ENCODE assay signal across 15 cellular contexts in the genomic region with DNA sequence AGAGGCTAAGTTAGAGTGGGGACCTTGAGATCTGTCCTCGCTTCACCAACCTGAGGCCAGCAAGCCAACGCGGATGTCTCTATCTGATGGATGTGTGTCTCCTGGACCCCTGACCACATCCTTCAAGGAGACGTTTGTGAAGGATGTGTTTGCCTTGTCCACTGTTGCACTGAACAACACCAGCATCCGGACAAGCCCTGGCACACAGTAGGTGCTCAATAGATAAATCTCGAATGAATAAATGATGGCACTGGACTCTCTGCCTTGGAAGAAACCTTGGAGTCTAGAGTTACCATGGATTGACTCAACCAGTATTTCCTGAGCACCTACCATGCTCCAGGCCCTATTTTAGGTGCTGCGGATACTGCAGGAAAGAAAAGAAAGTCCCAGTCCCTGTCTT.
DNase-seq lines count a peak whose midpoint lies in the region; ATAC-seq, FAIRE-seq and TF ChIP-seq lines count a peak whose summit lies in the region.
"Had no signal": no experiment of that assay in that cellular context is flagged by ENCODE, and none has a peak within 500 bp of the region (broad histone marks: within the 10 kb centered on the region; RNA-seq: fewer than 3 reads in every experiment).

No MANE protein-coding gene starts in this region.

- H3K27ac ChIP-seq in A549: peak overlapping the region; percentile 19 to 95; a peak in 4 of 6 replicates
- peak overlapping the region; percentile 8 for H3K27ac ChIP-seq in HUES48 (ENCODE audit: low read depth, low read length)
- H3K27ac ChIP-seq in esophagus muscularis mucosa (replicated peaks in 1 of 4): peak overlapping the region; percentile 2 to 100 (median 94)
- H3K27ac ChIP-seq in gastrocnemius medialis: peak overlapping the region; percentile 99
- H3K27ac ChIP-seq in Karpas-422 (ENCODE audit: low read length): no peak overlapping the region

- no peaks in the 10 kb centered on the region for H3K36me3 Mint-ChIP-seq in activated CD4-positive, alpha-beta memory T cell treated with anti-CD3 and anti-CD28 coated beads for 36 hours
- H3K36me3 Mint-ChIP-seq: IgD-negative memory B cell had no signal

- in situ Hi-C loops in gastrocnemius medialis (cut with MboI; ENCODE audit: low sequenced_read_pairs in 4 of 4): no loop called here

- no peaks in the 10 kb centered on the region for H3K4me1 Mint-ChIP-seq in activated CD4-positive, alpha-beta memory T cell treated with anti-CD3 and anti-CD28 coated beads for 36 hours (ENCODE audit: low read depth)

- no peaks in the 10 kb centered on the region for H4K20me1 ChIP-seq in Karpas-422 (ENCODE audit: insufficient read depth, low read depth, low read length)

- TF ChIP-seq POLR2A in A549 (IDR thresholded peaks at IDR 0.05; ENCODE audit: low read length) (no peak), esophagus muscularis mucosa (IDR thresholded peaks at IDR 0.05; ENCODE audit: low read depth) (no peak), gastrocnemius medialis (IDR thresholded peaks at IDR 0.05) (no peak)

- TF ChIP-seq EP300 in A549 (IDR thresholded peaks at IDR 0.05) (no peak), esophagus muscularis mucosa (IDR thresholded peaks at IDR 0.05) (no peak)

- H3K36me3 ChIP-seq in HUES48 (ENCODE audit: control insufficient read depth, insufficient read depth, low read length) (no peaks in the 10 kb centered on the region), esophagus muscularis mucosa (no peaks in the 10 kb centered on the region), gastrocnemius medialis (no peaks in the 10 kb centered on the region), Karpas-422 (ENCODE audit: insufficient read depth, low read length) (no peaks in the 10 kb centered on the region)

- intact Hi-C loops in esophagus muscularis mucosa (cut with DNase I): no loop called here
- intact Hi-C loops in gastrocnemius medialis (cut with DNase I; ENCODE audit: low total_unique reads): no loop called here
- intact Hi-C loops in activated CD4-positive, alpha-beta memory T cell treated with anti-CD3 and anti-CD28 coated beads for 36 hours (cut with micrococcal nuclease): no loop called here

- POLR2A ChIA-PET in A549 (lab: Yijun Ruan, JAX): no interaction called here
- POLR2A ChIA-PET in activated CD4-positive, alpha-beta memory T cell treated with anti-CD3 and anti-CD28 coated beads for 36 hours (lab: Charles Lee): no interaction called here

- peaks cover 24% of the 10 kb centered on the region for H3K4me1 ChIP-seq in A549
- peaks cover 22% of the 10 kb centered on the region for H3K4me1 ChIP-seq in HUES48 (ENCODE audit: control insufficient read depth, insufficient read depth, low read length)
- H3K4me1 ChIP-seq in esophagus muscularis mucosa: peaks cover 43 to 56% (median 45%) of the 10 kb centered on the region in 4 donors
- H3K4me1 ChIP-seq in gastrocnemius medialis: peaks cover 64 to 66% of the 10 kb centered on the region in 2 donors
- no peaks in the 10 kb centered on the region for H3K4me1 ChIP-seq in Karpas-422 (ENCODE audit: low read length)

- H3K4me2 ChIP-seq in A549 (no peak overlapping the region), Karpas-422 (ENCODE audit: low read depth, low read length, poor library complexity, severe bottlenecking) (no peak overlapping the region)

- H3K9me3 ChIP-seq in A549 (peaks cover 25% of the 10 kb centered on the region), HUES48 (ENCODE audit: control insufficient read depth, insufficient read depth, low read length) (no peaks in the 10 kb centered on the region), esophagus muscularis mucosa (peaks cover 0 to 6% (median 2%) of the 10 kb centered on the region in 4 donors), gastrocnemius medialis (no peaks in the 10 kb centered on the region), Karpas-422 (ENCODE audit: low read length) (no peaks in the 10 kb centered on the region)

- H3K9ac ChIP-seq in HUES48 (ENCODE audit: low read depth, low read length): no peak overlapping the region
- H3K9ac ChIP-seq in Karpas-422 (ENCODE audit: low read length): no peak overlapping the region

- CTCF ChIA-PET in A549 (lab: Yijun Ruan, JAX): interaction anchor here (0.8 kb wide), 1 partner anchor 53 kb away, joined by 3 read pairs; no protein-coding TSS in a partner anchor
- CTCF ChIA-PET in activated CD4-positive, alpha-beta memory T cell treated with anti-CD3 and anti-CD28 coated beads for 36 hours (lab: Charles Lee): interaction anchor here (1.0 kb wide), 1 partner anchor 243 kb away, joined by 3 read pairs; no protein-coding TSS in a partner anchor

- H3K79me2 ChIP-seq in Karpas-422 (ENCODE audit: low read length): no peaks in the 10 kb centered on the region

- H2AFZ ChIP-seq in Karpas-422 (ENCODE audit: low read length): no peak overlapping the region

- peaks cover 3% of the 10 kb centered on the region for H3K27me3 Mint-ChIP-seq in activated CD4-positive, alpha-beta memory T cell treated with anti-CD3 and anti-CD28 coated beads for 36 hours

- no peaks in the 10 kb centered on the region for H3K9me3 Mint-ChIP-seq in activated CD4-positive, alpha-beta memory T cell treated with anti-CD3 and anti-CD28 coated beads for 36 hours

- ATAC-seq in A549: no peak
- ATAC-seq in gastrocnemius medialis: no peak
- ATAC-seq in stimulated activated naive CD8-positive, alpha-beta T cell treated with anti-CD3 and anti-CD28 coated beads, Interleukin-15, Interleukin-2, amounts not matched to agents 100 U/mL and 50 U/mL, for 24 hours: no peak

- 82% methylated on average over 7 of the region's 7 CpGs for WGBS in A549 (ENCODE audit: missing lambda C conversion rate)
- 97% methylated on average over 6 of the region's 7 CpGs for WGBS in esophagus muscularis mucosa

- H3K4me3 ChIP-seq in A549 (no peak overlapping the region), HUES48 (ENCODE audit: low read depth, low read length) (no peak overlapping the region), esophagus muscularis mucosa (no peak overlapping the region), gastrocnemius medialis (no peak overlapping the region), Karpas-422 (ENCODE audit: low read length) (no peak overlapping the region)

- H3K27ac Mint-ChIP-seq in activated CD4-positive, alpha-beta memory T cell treated with anti-CD3 and anti-CD28 coated beads for 36 hours: no peak overlapping the region
- H3K27ac Mint-ChIP-seq: IgD-negative memory B cell had no signal

- TF ChIP-seq CTCF in A549 (IDR thresholded peaks at IDR 0.05) (no peak), esophagus muscularis mucosa (IDR thresholded peaks at IDR 0.05) (no peak), gastrocnemius medialis (IDR thresholded peaks at IDR 0.05 in 4 of 5, conservative IDR thresholded peaks at IDR 0.05 in 1 of 5) (no peak)

- DNase-seq in A549 (ENCODE audit: low read depth in 1 of 2, low spot score in 1 of 2): no peak
- DNase-seq in esophagus muscularis mucosa (ENCODE audit: extremely low spot score): no peak
- DNase-seq in gastrocnemius medialis: no peak
- DNase-seq in NCI-H2107 treated with DMSO at 0.1 percent for 48 hours (lab: John Stamatoyannopoulos, UW; ENCODE audit: unreplicated experiment): no peak
- DNase-seq in activated CD4-positive, alpha-beta memory T cell treated with anti-CD3 and anti-CD28 coated beads for 36 hours: no peak
- no peak for DNase-seq in Karpas-422
- DNase-seq in stimulated activated naive CD8-positive, alpha-beta T cell treated with anti-CD3 and anti-CD28 coated beads, Interleukin-15, Interleukin-2, amounts not matched to agents 100 U/mL and 50 U/mL, for 24 hours: no peak
- DNase-seq: DMS79, GOT3, NCI-H1436, NCI-H2081, NCI-H524 had no signal

- H3K27me3 ChIP-seq in HUES48 (ENCODE audit: control insufficient read depth, insufficient read depth, low read length): no peaks in the 10 kb centered on the region
- H3K27me3 ChIP-seq in esophagus muscularis mucosa: no peaks in the 10 kb centered on the region
- H3K27me3 ChIP-seq in gastrocnemius medialis: no peaks in the 10 kb centered on the region
- H3K27me3 ChIP-seq in Karpas-422 (ENCODE audit: low read length): no peaks in the 10 kb centered on the region

- no peak for FAIRE-seq in A549 (lab: Jason Lieb, UNC)
- FAIRE-seq: GM12891 had no signal

- H3K4me3 Mint-ChIP-seq in activated CD4-positive, alpha-beta memory T cell treated with anti-CD3 and anti-CD28 coated beads for 36 hours: no peak overlapping the region
- H3K4me3 Mint-ChIP-seq: IgD-negative memory B cell had no signal

- TF ChIP-seq RAD21 in A549 (conservative IDR thresholded peaks at IDR 0.05 in 1 of 2, IDR thresholded peaks at IDR 0.05 in 1 of 2): no peak

- H3K9me2 ChIP-seq in Karpas-422 (replicated peaks; ENCODE audit: insufficient read depth, low read length): no peaks in the 10 kb centered on the region

TF ChIP-seq in A549, 52 proteins besides CTCF, POLR2A, EP300 and RAD21 (continues in another document):
- TF ChIP-seq GATA3 (IDR thresholded peaks at IDR 0.05; ENCODE audit: borderline replicate concordance) (no peak), USF2 (IDR thresholded peaks at IDR 0.05) (no peak), FOSB (CRISPR knock-in tag; IDR thresholded peaks at IDR 0.05) (no peak), HDAC2 (IDR thresholded peaks at IDR 0.05) (no peak), JUN (IDR thresholded peaks at IDR 0.05) (no peak), HOXB13 (CRISPR knock-in tag; IDR thresholded peaks at IDR 0.05; ENCODE audit: low read depth) (no peak), EHMT2 (IDR thresholded peaks at IDR 0.05; ENCODE audit: low read depth) (no peak), HES2 (IDR thresholded peaks at IDR 0.05) (no peak), TFCP2L1 (CRISPR knock-in tag; IDR thresholded peaks at IDR 0.05) (no peak), HOXB5 (CRISPR knock-in tag; IDR thresholded peaks at IDR 0.05) (no peak)
- TF ChIP-seq, protein P1, sequence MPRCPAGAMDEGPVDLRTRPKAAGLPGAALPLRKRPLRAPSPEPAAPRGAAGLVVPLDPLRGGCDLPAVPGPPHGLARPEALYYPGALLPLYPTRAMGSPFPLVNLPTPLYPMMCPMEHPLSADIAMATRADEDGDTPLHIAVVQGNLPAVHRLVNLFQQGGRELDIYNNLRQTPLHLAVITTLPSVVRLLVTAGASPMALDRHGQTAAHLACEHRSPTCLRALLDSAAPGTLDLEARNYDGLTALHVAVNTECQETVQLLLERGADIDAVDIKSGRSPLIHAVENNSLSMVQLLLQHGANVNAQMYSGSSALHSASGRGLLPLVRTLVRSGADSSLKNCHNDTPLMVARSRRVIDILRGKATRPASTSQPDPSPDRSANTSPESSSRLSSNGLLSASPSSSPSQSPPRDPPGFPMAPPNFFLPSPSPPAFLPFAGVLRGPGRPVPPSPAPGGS (IDR thresholded peaks at IDR 0.05): no peak
